ENCODE assay signal across 1 cellular context in the genomic region with DNA sequence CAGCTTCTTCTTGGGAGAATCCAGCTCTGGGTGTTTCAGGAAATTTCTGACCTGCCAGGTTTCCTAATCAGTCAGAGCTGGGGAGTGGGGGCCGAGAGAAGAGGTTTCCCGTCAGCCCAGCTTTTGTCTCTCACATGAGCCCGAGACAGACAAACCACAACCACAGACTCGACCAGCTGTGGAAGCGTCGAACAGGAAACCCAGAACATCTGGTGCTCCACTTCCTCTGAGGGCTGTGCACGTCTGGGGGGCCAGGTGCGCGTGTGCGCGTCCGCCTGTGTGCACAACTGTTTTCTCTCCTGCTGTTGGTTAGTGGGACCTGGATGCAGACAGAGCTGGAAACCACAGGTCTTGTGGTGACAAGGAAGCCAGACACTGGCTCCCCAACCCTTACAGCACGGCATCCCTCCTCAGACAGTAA.
TF ChIP-seq lines count a peak whose summit lies in the region.

No MANE protein-coding gene starts in this region.

TF ChIP-seq in GM12878, 131 proteins besides CTCF, POLR2A, EP300 and RAD21 (continued from another document and continues in another):
- TF ChIP-seq, protein P1, sequence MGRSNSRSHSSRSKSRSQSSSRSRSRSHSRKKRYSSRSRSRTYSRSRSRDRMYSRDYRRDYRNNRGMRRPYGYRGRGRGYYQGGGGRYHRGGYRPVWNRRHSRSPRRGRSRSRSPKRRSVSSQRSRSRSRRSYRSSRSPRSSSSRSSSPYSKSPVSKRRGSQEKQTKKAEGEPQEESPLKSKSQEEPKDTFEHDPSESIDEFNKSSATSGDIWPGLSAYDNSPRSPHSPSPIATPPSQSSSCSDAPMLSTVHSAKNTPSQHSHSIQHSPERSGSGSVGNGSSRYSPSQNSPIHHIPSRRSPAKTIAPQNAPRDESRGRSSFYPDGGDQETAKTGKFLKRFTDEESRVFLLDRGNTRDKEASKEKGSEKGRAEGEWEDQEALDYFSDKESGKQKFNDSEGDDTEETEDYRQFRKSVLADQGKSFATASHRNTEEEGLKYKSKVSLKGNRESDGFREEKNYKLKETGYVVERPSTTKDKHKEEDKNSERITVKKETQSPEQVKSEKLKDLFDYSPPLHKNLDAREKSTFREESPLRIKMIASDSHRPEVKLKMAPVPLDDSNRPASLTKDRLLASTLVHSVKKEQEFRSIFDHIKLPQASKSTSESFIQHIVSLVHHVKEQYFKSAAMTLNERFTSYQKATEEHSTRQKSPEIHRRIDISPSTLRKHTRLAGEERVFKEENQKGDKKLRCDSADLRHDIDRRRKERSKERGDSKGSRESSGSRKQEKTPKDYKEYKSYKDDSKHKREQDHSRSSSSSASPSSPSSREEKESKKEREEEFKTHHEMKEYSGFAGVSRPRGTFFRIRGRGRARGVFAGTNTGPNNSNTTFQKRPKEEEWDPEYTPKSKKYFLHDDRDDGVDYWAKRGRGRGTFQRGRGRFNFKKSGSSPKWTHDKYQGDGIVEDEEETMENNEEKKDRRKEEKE (IDR thresholded peaks at IDR 0.05), result no peak
- TF ChIP-seq, protein P2, sequence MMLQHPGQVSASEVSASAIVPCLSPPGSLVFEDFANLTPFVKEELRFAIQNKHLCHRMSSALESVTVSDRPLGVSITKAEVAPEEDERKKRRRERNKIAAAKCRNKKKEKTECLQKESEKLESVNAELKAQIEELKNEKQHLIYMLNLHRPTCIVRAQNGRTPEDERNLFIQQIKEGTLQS (IDR thresholded peaks at IDR 0.05; ENCODE audit: borderline replicate concordance, extremely low read depth, low read depth, low read length), result no peak
- TF ChIP-seq PML (IDR thresholded peaks at IDR 0.05; ENCODE audit: low read length) (peak; percentile 74; the same call in 1 of the 2 replicates), POU2F2 (IDR thresholded peaks at IDR 0.05; ENCODE audit: borderline replicate concordance, low read depth, low read length) (peak; percentile 41; the same call in 1 of the 3 replicates), EGR1 (IDR thresholded peaks at IDR 0.05; ENCODE audit: borderline replicate concordance in 1 of 2, low read depth in 2 of 2, low read length in 2 of 2) (peak in 1 of 2 experiments; percentile 49; a peak in 1 of 3 replicates), POLR2AphosphoS2 (IDR thresholded peaks at IDR 0.05; ENCODE audit: low read depth, low read length) (no peak), RBBP5 (conservative IDR thresholded peaks at IDR 0.05) (no peak), ZNF24 (IDR thresholded peaks at IDR 0.05) (no peak), ATF7 (IDR thresholded peaks at IDR 0.05; ENCODE audit: low read depth) (peak; percentile 70), SMARCA5 (IDR thresholded peaks at IDR 0.05) (no peak), ASH2L (IDR thresholded peaks at IDR 0.05; ENCODE audit: borderline replicate concordance, low read depth) (no peak), CBFB (IDR thresholded peaks at IDR 0.05; ENCODE audit: low read depth) (peak; percentile 99), BHLHE40 (IDR thresholded peaks at IDR 0.05; ENCODE audit: borderline replicate concordance in 1 of 2, low read depth in 2 of 2, low read length in 1 of 2) (peak; percentile 94 to 95), SIN3A (IDR thresholded peaks at IDR 0.05; ENCODE audit: low read depth, low read length) (0 out of 2 replicates have a peak, but pooled peaks have one; percentile 14), NFYA (IDR thresholded peaks at IDR 0.05; ENCODE audit: borderline replicate concordance, low read depth, low read length) (no peak), MYC (IDR thresholded peaks at IDR 0.05; ENCODE audit: insufficient read depth, insufficient read length, insufficient replicate concordance, low read length, severe bottlenecking) (no peak), MXI1 (IDR thresholded peaks at IDR 0.05; ENCODE audit: low read depth, low read length) (peak; percentile 77), SUPT20H (IDR thresholded peaks at IDR 0.05; ENCODE audit: borderline replicate concordance, control insufficient read depth, low read depth, low read length) (no peak), NFIC (IDR thresholded peaks at IDR 0.05; ENCODE audit: low read depth, low read length) (peak; percentile 97), NR2C1 (IDR thresholded peaks at IDR 0.05) (no peak), ZNF217 (IDR thresholded peaks at IDR 0.05) (no peak; the same call in 1 of the 2 replicates), POLR2AphosphoS5 (IDR thresholded peaks at IDR 0.05; ENCODE audit: low read length) (peak; percentile 65; the same call in 1 of the 2 replicates), GABPA (IDR thresholded peaks at IDR 0.05; ENCODE audit: low read depth) (peak; percentile 85), KLF5 (IDR thresholded peaks at IDR 0.05; ENCODE audit: partially characterized antibody) (peak; percentile 75), ESRRA (IDR thresholded peaks at IDR 0.05; ENCODE audit: low read length) (no peak), JUNB (IDR thresholded peaks at IDR 0.05) (peak; percentile 60; the same call in 1 of the 2 replicates)
- TF ChIP-seq, protein P3, sequence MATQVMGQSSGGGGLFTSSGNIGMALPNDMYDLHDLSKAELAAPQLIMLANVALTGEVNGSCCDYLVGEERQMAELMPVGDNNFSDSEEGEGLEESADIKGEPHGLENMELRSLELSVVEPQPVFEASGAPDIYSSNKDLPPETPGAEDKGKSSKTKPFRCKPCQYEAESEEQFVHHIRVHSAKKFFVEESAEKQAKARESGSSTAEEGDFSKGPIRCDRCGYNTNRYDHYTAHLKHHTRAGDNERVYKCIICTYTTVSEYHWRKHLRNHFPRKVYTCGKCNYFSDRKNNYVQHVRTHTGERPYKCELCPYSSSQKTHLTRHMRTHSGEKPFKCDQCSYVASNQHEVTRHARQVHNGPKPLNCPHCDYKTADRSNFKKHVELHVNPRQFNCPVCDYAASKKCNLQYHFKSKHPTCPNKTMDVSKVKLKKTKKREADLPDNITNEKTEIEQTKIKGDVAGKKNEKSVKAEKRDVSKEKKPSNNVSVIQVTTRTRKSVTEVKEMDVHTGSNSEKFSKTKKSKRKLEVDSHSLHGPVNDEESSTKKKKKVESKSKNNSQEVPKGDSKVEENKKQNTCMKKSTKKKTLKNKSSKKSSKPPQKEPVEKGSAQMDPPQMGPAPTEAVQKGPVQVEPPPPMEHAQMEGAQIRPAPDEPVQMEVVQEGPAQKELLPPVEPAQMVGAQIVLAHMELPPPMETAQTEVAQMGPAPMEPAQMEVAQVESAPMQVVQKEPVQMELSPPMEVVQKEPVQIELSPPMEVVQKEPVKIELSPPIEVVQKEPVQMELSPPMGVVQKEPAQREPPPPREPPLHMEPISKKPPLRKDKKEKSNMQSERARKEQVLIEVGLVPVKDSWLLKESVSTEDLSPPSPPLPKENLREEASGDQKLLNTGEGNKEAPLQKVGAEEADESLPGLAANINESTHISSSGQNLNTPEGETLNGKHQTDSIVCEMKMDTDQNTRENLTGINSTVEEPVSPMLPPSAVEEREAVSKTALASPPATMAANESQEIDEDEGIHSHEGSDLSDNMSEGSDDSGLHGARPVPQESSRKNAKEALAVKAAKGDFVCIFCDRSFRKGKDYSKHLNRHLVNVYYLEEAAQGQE (IDR thresholded peaks at IDR 0.05; ENCODE audit: low read depth, low read length), result no peak; the same call in 1 of the 2 replicates
- TF ChIP-seq, protein P4, sequence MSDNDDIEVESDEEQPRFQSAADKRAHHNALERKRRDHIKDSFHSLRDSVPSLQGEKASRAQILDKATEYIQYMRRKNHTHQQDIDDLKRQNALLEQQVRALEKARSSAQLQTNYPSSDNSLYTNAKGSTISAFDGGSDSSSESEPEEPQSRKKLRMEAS (IDR thresholded peaks at IDR 0.05; ENCODE audit: low read depth, low read length), result no peak
- TF ChIP-seq, protein P5, sequence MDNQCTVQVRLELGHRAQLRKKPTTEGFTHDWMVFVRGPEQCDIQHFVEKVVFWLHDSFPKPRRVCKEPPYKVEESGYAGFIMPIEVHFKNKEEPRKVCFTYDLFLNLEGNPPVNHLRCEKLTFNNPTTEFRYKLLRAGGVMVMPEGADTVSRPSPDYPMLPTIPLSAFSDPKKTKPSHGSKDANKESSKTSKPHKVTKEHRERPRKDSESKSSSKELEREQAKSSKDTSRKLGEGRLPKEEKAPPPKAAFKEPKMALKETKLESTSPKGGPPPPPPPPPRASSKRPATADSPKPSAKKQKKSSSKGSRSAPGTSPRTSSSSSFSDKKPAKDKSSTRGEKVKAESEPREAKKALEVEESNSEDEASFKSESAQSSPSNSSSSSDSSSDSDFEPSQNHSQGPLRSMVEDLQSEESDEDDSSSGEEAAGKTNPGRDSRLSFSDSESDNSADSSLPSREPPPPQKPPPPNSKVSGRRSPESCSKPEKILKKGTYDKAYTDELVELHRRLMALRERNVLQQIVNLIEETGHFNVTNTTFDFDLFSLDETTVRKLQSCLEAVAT (IDR thresholded peaks at IDR 0.05), result peak; percentile 96
- TF ChIP-seq, protein P6, sequence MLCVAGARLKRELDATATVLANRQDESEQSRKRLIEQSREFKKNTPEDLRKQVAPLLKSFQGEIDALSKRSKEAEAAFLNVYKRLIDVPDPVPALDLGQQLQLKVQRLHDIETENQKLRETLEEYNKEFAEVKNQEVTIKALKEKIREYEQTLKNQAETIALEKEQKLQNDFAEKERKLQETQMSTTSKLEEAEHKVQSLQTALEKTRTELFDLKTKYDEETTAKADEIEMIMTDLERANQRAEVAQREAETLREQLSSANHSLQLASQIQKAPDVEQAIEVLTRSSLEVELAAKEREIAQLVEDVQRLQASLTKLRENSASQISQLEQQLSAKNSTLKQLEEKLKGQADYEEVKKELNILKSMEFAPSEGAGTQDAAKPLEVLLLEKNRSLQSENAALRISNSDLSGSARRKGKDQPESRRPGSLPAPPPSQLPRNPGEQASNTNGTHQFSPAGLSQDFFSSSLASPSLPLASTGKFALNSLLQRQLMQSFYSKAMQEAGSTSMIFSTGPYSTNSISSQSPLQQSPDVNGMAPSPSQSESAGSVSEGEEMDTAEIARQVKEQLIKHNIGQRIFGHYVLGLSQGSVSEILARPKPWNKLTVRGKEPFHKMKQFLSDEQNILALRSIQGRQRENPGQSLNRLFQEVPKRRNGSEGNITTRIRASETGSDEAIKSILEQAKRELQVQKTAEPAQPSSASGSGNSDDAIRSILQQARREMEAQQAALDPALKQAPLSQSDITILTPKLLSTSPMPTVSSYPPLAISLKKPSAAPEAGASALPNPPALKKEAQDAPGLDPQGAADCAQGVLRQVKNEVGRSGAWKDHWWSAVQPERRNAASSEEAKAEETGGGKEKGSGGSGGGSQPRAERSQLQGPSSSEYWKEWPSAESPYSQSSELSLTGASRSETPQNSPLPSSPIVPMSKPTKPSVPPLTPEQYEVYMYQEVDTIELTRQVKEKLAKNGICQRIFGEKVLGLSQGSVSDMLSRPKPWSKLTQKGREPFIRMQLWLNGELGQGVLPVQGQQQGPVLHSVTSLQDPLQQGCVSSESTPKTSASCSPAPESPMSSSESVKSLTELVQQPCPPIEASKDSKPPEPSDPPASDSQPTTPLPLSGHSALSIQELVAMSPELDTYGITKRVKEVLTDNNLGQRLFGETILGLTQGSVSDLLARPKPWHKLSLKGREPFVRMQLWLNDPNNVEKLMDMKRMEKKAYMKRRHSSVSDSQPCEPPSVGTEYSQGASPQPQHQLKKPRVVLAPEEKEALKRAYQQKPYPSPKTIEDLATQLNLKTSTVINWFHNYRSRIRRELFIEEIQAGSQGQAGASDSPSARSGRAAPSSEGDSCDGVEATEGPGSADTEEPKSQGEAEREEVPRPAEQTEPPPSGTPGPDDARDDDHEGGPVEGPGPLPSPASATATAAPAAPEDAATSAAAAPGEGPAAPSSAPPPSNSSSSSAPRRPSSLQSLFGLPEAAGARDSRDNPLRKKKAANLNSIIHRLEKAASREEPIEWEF (IDR thresholded peaks at IDR 0.05; ENCODE audit: insufficient replicate concordance, low read depth, low read length), result peak; percentile 73
- TF ChIP-seq, protein P7, sequence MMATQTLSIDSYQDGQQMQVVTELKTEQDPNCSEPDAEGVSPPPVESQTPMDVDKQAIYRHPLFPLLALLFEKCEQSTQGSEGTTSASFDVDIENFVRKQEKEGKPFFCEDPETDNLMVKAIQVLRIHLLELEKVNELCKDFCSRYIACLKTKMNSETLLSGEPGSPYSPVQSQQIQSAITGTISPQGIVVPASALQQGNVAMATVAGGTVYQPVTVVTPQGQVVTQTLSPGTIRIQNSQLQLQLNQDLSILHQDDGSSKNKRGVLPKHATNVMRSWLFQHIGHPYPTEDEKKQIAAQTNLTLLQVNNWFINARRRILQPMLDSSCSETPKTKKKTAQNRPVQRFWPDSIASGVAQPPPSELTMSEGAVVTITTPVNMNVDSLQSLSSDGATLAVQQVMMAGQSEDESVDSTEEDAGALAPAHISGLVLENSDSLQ (IDR thresholded peaks at IDR 0.05), result peak; percentile 43; the same call in 1 of the 2 replicates
- TF ChIP-seq, protein P8, sequence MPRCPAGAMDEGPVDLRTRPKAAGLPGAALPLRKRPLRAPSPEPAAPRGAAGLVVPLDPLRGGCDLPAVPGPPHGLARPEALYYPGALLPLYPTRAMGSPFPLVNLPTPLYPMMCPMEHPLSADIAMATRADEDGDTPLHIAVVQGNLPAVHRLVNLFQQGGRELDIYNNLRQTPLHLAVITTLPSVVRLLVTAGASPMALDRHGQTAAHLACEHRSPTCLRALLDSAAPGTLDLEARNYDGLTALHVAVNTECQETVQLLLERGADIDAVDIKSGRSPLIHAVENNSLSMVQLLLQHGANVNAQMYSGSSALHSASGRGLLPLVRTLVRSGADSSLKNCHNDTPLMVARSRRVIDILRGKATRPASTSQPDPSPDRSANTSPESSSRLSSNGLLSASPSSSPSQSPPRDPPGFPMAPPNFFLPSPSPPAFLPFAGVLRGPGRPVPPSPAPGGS (IDR thresholded peaks at IDR 0.05; ENCODE audit: borderline replicate concordance, insufficient read depth, low read depth, low read length, poor library complexity, severe bottlenecking), result no peak
- TF ChIP-seq, protein P9, sequence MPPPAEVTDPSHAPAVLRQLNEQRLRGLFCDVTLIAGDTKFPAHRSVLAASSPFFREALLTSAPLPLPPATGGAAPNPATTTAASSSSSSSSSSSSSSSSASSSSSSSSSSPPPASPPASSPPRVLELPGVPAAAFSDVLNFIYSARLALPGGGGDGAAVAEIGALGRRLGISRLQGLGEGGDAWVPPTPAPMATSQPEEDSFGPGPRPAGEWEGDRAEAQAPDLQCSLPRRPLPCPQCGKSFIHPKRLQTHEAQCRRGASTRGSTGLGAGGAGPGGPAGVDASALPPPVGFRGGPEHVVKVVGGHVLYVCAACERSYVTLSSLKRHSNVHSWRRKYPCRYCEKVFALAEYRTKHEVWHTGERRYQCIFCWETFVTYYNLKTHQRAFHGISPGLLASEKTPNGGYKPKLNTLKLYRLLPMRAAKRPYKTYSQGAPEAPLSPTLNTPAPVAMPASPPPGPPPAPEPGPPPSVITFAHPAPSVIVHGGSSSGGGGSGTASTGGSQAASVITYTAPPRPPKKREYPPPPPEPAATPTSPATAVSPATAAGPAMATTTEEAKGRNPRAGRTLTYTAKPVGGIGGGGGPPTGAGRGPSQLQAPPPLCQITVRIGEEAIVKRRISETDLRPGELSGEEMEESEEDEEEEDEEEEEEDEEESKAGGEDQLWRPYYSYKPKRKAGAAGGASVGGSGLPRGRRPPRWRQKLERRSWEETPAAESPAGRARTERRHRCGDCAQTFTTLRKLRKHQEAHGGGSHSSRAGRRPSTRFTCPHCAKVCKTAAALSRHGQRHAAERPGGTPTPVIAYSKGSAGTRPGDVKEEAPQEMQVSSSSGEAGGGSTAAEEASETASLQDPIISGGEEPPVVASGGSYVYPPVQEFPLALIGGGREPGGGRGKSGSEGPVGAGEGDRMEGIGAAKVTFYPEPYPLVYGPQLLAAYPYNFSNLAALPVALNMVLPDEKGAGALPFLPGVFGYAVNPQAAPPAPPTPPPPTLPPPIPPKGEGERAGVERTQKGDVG (CRISPR knock-in tag; IDR thresholded peaks at IDR 0.05), result no peak
